ENCODE assay signal across 11 cellular contexts in genomic region chr18:54181856-54182612, GRCh38. TPM values are rescaled to one million over a fixed set of nuclear protein-coding genes. Genes with fewer than 3 reads are reported as not detected.
DNase-seq lines count a peak whose midpoint lies in the region; ATAC-seq, FAIRE-seq and TF ChIP-seq lines count a peak whose summit lies in the region.
"Had no signal": no experiment of that assay in that cellular context is flagged by ENCODE, and none has a peak within 500 bp of the region (broad histone marks: within the 10 kb centered on the region; RNA-seq: fewer than 3 reads in every experiment).

No MANE protein-coding gene starts in this region.

- no peak overlapping the region for H3K9ac ChIP-seq in GM12878 (ENCODE audit: control insufficient read depth, insufficient read depth, low read length)

- H3K4me3 Mint-ChIP-seq in type B pancreatic cell = no peak overlapping the region
- H3K4me3 Mint-ChIP-seq: CD4-positive, alpha-beta memory T cell had no signal

- BruUV-seq in GM12878 (replicated peaks; lab: Mats Ljungman, UMichigan) = no TSS peak

- H4K20me1 ChIP-seq in GM12878 (ENCODE audit: control insufficient read depth, insufficient read depth) = no peaks in the 10 kb centered on the region

- CTCF ChIA-PET in GM12878 (lab: Yijun Ruan, JAX) = interaction anchor here (1.3 to 1.5 kb wide), 3 partner anchors 11 to 88 kb away, joined by 3 to 4 read pairs (median 3); no protein-coding TSS in a partner anchor

- TF ChIP-seq POLR2A in GM12878 (IDR thresholded peaks at IDR 0.05; ENCODE audit: low read depth, low read length) = no peak

- H3K27me3 Mint-ChIP-seq in type B pancreatic cell = no peaks in the 10 kb centered on the region
- H3K27me3 Mint-ChIP-seq: CD4-positive, alpha-beta memory T cell had no signal

- H3K9me3 Mint-ChIP-seq in type B pancreatic cell = no peaks in the 10 kb centered on the region
- H3K9me3 Mint-ChIP-seq: CD4-positive, alpha-beta memory T cell had no signal

- TF ChIP-seq CTCF in GM10266 (IDR thresholded peaks at IDR 0.05; ENCODE audit: control insufficient read depth, insufficient read depth, low read depth, missing control alignments) = no peak
- TF ChIP-seq CTCF in GM12878 (IDR thresholded peaks at IDR 0.05 in 2 of 3, conservative IDR thresholded peaks at IDR 0.05 in 1 of 3; ENCODE audit: control insufficient read depth in 2 of 3, extremely low read depth in 1 of 3, insufficient read depth in 1 of 3, low read depth in 3 of 3, low read length in 3 of 3) = no peak
- TF ChIP-seq CTCF in type B pancreatic cell (conservative IDR thresholded peaks at IDR 0.05) = no peak

- WGBS in GM12878 (ENCODE audit: insufficient coverage, insufficient replicate concordance, low lambda C conversion rate, missing lambda C conversion rate) = 9% methylated on average over 1 of the region's 1 CpG

- POLR2A ChIA-PET in GM12878 (lab: Charles Lee) = no interaction called here

- ATAC-seq in GM19025 (IDR thresholded peaks at IDR 0.05; ENCODE audit: low read depth, unreplicated experiment) (peak; percentile 53), HG02885 (IDR thresholded peaks at IDR 0.05; ENCODE audit: poor library complexity, unreplicated experiment) (peak; percentile 56), GM12878 (peak; percentile 73)

- RAD21 ChIA-PET in GM12878 (lab: Charles Lee; ENCODE audit: unreplicated experiment) = interaction anchor here (0.7 kb wide), 1 partner anchor 40 kb away, joined by 3 read pairs; no protein-coding TSS in a partner anchor

- peaks cover 19% of the 10 kb centered on the region for H3K36me3 Mint-ChIP-seq in type B pancreatic cell

- H3K36me3 ChIP-seq in GM12878 (ENCODE audit: control insufficient read depth in 2 of 2, insufficient read depth in 2 of 2, low read length in 1 of 2) = peaks cover 4 to 24% of the 10 kb centered on the region in 2 experiments; a peak in 3 of 4 replicates

- SMC1A ChIA-PET in GM12878 (lab: Charles Lee; ENCODE audit: uncharacterized antibody, unreplicated experiment) = interaction anchor here (0.5 to 1.8 kb wide), 4 partner anchors 11 to 179 kb away, joined by 3 to 4 read pairs (median 4); partner anchors contain the start of gene POLI

- peaks cover 33% of the 10 kb centered on the region for H3K79me2 ChIP-seq in GM12878 (ENCODE audit: control insufficient read depth, insufficient read depth, low read length)

- no peak for TF ChIP-seq RAD21 in GM12878 (IDR thresholded peaks at IDR 0.05; ENCODE audit: insufficient read depth, low read depth, low read length)

- no peak overlapping the region for H2AFZ ChIP-seq in GM12878 (ENCODE audit: control insufficient read depth, low read depth, low read length)

- H3K27ac Mint-ChIP-seq in type B pancreatic cell = no peak overlapping the region
- H3K27ac Mint-ChIP-seq: CD4-positive, alpha-beta memory T cell had no signal

- no peaks in the 10 kb centered on the region for H3K9me3 ChIP-seq in GM12878 (replicated peaks; ENCODE audit: control insufficient read depth, insufficient read depth, low read length)
- H3K9me3 ChIP-seq: SJCRH30 had no signal

- TF ChIP-seq EP300 in GM12878 (IDR thresholded peaks at IDR 0.05; ENCODE audit: borderline replicate concordance in 1 of 2, control insufficient read depth in 1 of 2, low read depth in 2 of 2, low read length in 2 of 2) = no peak

- in situ Hi-C loops in GM12878 (cut with MboI) = no loop called here

- H3K27ac ChIP-seq in GM12878 (ENCODE audit: control insufficient read depth, insufficient read depth) = peak overlapping the region; percentile 9
- H3K27ac ChIP-seq: SJCRH30 had no signal

- no peak overlapping the region for H3K4me2 ChIP-seq in GM12878 (ENCODE audit: control insufficient read depth, insufficient read depth)

- DNase-seq in GM10266 (ENCODE audit: extremely low spot score) = peak; percentile 15
- no peak for DNase-seq in GM12878 (ENCODE audit: low read depth, low spot score)
- DNase-seq in COLO829 (ENCODE audit: low spot score) = no peak
- DNase-seq in superior temporal gyrus (ENCODE audit: extremely low spot score) = no peak
- DNase-seq in type B pancreatic cell (ENCODE audit: extremely low spot score, unreplicated experiment) = no peak
- DNase-seq in NCI-H2107 (lab: John Stamatoyannopoulos, UW) = no peak
- DNase-seq: CD4-positive, alpha-beta memory T cell; midbrain; SJCRH30 had no signal

- FAIRE-seq in GM12878 (lab: Jason Lieb, UNC) = no peak

- H3K27me3 ChIP-seq in GM12878 (replicated peaks in 1 of 2; ENCODE audit: control insufficient read depth in 2 of 2, insufficient read depth in 2 of 2, low read length in 1 of 2) = no peaks in the 10 kb centered on the region
- H3K27me3 ChIP-seq: SJCRH30 had no signal

- peaks cover 24% of the 10 kb centered on the region for H3K4me1 ChIP-seq in GM12878 (ENCODE audit: control insufficient read depth, insufficient read depth, low read length)
- H3K4me1 ChIP-seq: SJCRH30 had no signal

- intact Hi-C loops in GM12878 (cut with micrococcal nuclease; ENCODE audit: unreplicated experiment) = no loop called here

- no peak overlapping the region for H3K4me3 ChIP-seq in GM12878
- H3K4me3 ChIP-seq: SJCRH30 had no signal

- no peaks in the 10 kb centered on the region for H3K4me1 Mint-ChIP-seq in type B pancreatic cell (ENCODE audit: unreplicated experiment)

TF ChIP-seq in GM12878, 131 proteins besides CTCF, POLR2A, EP300 and RAD21:
- TF ChIP-seq ATF2 (IDR thresholded peaks at IDR 0.05; ENCODE audit: low read length) (peak; percentile 29; the same call in 1 of the 2 replicates), SUPT20H (IDR thresholded peaks at IDR 0.05; ENCODE audit: borderline replicate concordance, control insufficient read depth, low read depth, low read length) (no peak), ZNF24 (IDR thresholded peaks at IDR 0.05) (peak; percentile 73), CHD1 (IDR thresholded peaks at IDR 0.05; ENCODE audit: low read depth, low read length) (no peak), RB1 (IDR thresholded peaks at IDR 0.05; ENCODE audit: borderline replicate concordance) (no peak), JUNB (IDR thresholded peaks at IDR 0.05) (0 out of 2 replicates have a peak, but pooled peaks have one; percentile 22), KAT2A (conservative IDR thresholded peaks at IDR 0.05; ENCODE audit: control insufficient read depth, low read depth, low read length) (no peak)

RNA-seq across cellular contexts. Expression of gene MBD2, which starts 42.4 kb away (rescaled TPM):
- 77.2 and 78.5 TPM in 2 replicates for total RNA-seq in GM12878 (2013; cell fraction: nucleolus; rRNA removed)
- total RNA-seq in GM12878 (2014; rRNA removed) = 57.0 and 61.0 TPM in 2 replicates
- 63.4 and 65.2 TPM in 2 replicates for total RNA-seq in GM12878 (2014; rRNA removed; fragmentation: Illumina TruSeq; extraction: Trizol)
- total RNA-seq in GM12878 (2021) = 170 and 190 TPM in 2 replicates
- polyA plus RNA-seq in GM12878 (2011; ENCODE audit: low read depth) = 30.4 TPM
- 276 and 424 TPM in 2 replicates for polyA plus RNA-seq in GM12878 (2011; rRNA removed)
- polyA plus RNA-seq in GM12878 (2011; cell fraction: cytosol; rRNA removed) = 52.8 and 62.4 TPM in 2 replicates
- 77.7 and 86.1 TPM in 2 replicates for polyA plus RNA-seq in GM12878 (2011; cell fraction: nucleus; rRNA removed)
- 60.1 and 91.8 TPM in 2 replicates for polyA plus RNA-seq in GM12878 (2012)
- polyA plus RNA-seq in GM12878 (2014; fragmentation: Illumina TruSeq; extraction: Trizol) = 86.0 and 97.2 TPM in 2 replicates
- 10 to 100 TPM; 27.0 to 53.5 TPM for polyA plus RNA-seq in GM12878 (2014; fragmentation: Nextera tagmentation; extraction: Ambion mirVana)
- 58.9 and 59.4 TPM in 2 replicates for polyA plus RNA-seq in GM12878 (2014; rRNA removed)
- polyA plus RNA-seq in GM12878 (2016; fragmentation: Nextera tagmentation; extraction: Ambion mirVana) = 10 to 100 TPM; 24.1 to 31.3 TPM
- polyA minus RNA-seq in GM12878 (2011; rRNA and poly(A)+ RNA removed) = 81.7 and 105 TPM in 2 replicates
- 102 and 156 TPM in 2 replicates for polyA minus RNA-seq in GM12878 (2011; cell fraction: cytosol; rRNA and poly(A)+ RNA removed)
- 30.2 and 54.2 TPM in 2 replicates for polyA minus RNA-seq in GM12878 (2011; cell fraction: nucleus; rRNA and poly(A)+ RNA removed)
- total RNA-seq in type B pancreatic cell (ENCODE audit: low replicate concordance) = 48.8 and 100 TPM in 2 replicates
